In the genomic region with DNA sequence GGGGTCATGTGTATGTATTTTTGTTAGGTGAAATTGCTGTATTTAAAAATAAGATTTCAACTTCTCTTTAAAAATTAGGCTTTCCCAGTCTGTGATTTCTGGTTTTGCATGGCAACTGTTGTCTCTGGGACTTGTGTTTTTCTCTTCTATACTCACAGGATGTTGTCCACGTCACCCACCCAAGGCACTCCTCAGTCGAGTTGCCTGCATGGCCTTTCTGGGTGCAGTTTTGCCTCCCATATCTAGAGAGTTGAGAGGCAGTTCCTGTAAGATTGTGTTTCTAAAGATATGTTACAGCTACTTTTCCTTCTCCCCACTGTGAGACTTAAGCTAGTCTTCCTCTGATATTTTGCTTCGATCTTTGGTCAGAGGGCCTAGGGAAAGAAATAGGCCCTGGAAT, we compare ENCODE assay signal across 18 cellular contexts. TPM values are rescaled to one million over a fixed set of nuclear protein-coding genes. Genes with fewer than 3 reads are reported as not detected.
DNase-seq lines count a peak whose midpoint lies in the region; TF ChIP-seq lines count a peak whose summit lies in the region.
"Had no signal": no experiment of that assay in that cellular context is flagged by ENCODE, and none has a peak within 500 bp of the region (broad histone marks: within the 10 kb centered on the region; RNA-seq: fewer than 3 reads in every experiment).

No MANE protein-coding gene starts in this region.

- peaks cover 50% of the 10 kb centered on the region for H3K4me1 ChIP-seq in left ventricle myocardium inferior
- H3K4me1 ChIP-seq in esophagus muscularis mucosa = peaks cover 18 to 83% (median 68%) of the 10 kb centered on the region in 4 donors
- peaks cover 38% of the 10 kb centered on the region for H3K4me1 ChIP-seq in stomach smooth muscle (ENCODE audit: control insufficient read depth, insufficient read depth, low read length)
- H3K4me1 ChIP-seq in HAP-1 = peaks cover 7% of the 10 kb centered on the region

- in situ Hi-C loops in HAP-1 (cut with MboI; ENCODE audit: low sequenced_read_pairs) = no loop called here

- H3K9me3 ChIP-seq in left ventricle myocardium inferior (replicated peaks) (no peaks in the 10 kb centered on the region), esophagus muscularis mucosa (no peaks in the 10 kb centered on the region), stomach smooth muscle (ENCODE audit: control insufficient read depth in 2 of 2, low read length in 2 of 2) (no peaks in the 10 kb centered on the region), HAP-1 (no peaks in the 10 kb centered on the region)
- H3K9me3 ChIP-seq: SJSA1 had no signal

- no peaks in the 10 kb centered on the region for H3K36me3 ChIP-seq in left ventricle myocardium inferior
- H3K36me3 ChIP-seq in esophagus muscularis mucosa = no peaks in the 10 kb centered on the region
- H3K36me3 ChIP-seq in stomach smooth muscle (ENCODE audit: control insufficient read depth in 2 of 2, insufficient read depth in 2 of 2, low read length in 2 of 2) = no peaks in the 10 kb centered on the region
- no peaks in the 10 kb centered on the region for H3K36me3 ChIP-seq in HAP-1 (replicated peaks)
- H3K36me3 ChIP-seq: SJSA1 had no signal

- TF ChIP-seq CTCF in left ventricle myocardium inferior (IDR thresholded peaks at IDR 0.05; ENCODE audit: borderline replicate concordance) (no peak), esophagus muscularis mucosa (IDR thresholded peaks at IDR 0.05) (no peak)

- intact Hi-C loops in left ventricle myocardium inferior (cut with micrococcal nuclease) = no loop called here
- intact Hi-C loops in cardiac septum (cut with DNase I) = no loop called here
- intact Hi-C loops in esophagus muscularis mucosa (cut with DNase I) = no loop called here

- TF ChIP-seq POLR2A in esophagus muscularis mucosa (IDR thresholded peaks at IDR 0.05; ENCODE audit: low read depth) = no peak

- no peak overlapping the region for H3K9ac ChIP-seq in stomach smooth muscle (ENCODE audit: low read length in 2 of 2)

- H3K4me3 ChIP-seq in left ventricle myocardium inferior (no peak overlapping the region), esophagus muscularis mucosa (no peak overlapping the region), stomach smooth muscle (ENCODE audit: low read length in 2 of 2) (no peak overlapping the region), HAP-1 (no peak overlapping the region)
- H3K4me3 ChIP-seq: SJSA1 had no signal

- no peak for TF ChIP-seq EP300 in esophagus muscularis mucosa (IDR thresholded peaks at IDR 0.05)

- H3K27me3 ChIP-seq in left ventricle myocardium inferior (ENCODE audit: low read depth) (no peaks in the 10 kb centered on the region), esophagus muscularis mucosa (no peaks in the 10 kb centered on the region), stomach smooth muscle (ENCODE audit: control insufficient read depth in 1 of 2, insufficient read depth in 2 of 2, low read length in 2 of 2) (no peaks in the 10 kb centered on the region), HAP-1 (ENCODE audit: low read depth) (no peaks in the 10 kb centered on the region)
- H3K27me3 ChIP-seq: SJSA1 had no signal

- WGBS in esophagus muscularis mucosa = 75% methylated on average over 3 of the region's 3 CpGs

- H3K27ac ChIP-seq in left ventricle myocardium inferior (replicated peaks) (peak overlapping the region; percentile 78), esophagus muscularis mucosa (replicated peaks in 1 of 4) (peak overlapping the region in 3 of 4 donors; percentile 21 to 74 (median 48)), stomach smooth muscle (ENCODE audit: low read length) (peak overlapping the region; percentile 18)
- H3K27ac ChIP-seq: C4-2B, SJSA1 had no signal

- no peak for DNase-seq in left ventricle myocardium inferior
- DNase-seq in cardiac septum (ENCODE audit: low spot score) = no peak
- no peak for DNase-seq in esophagus muscularis mucosa (ENCODE audit: extremely low spot score)
- DNase-seq in medulla oblongata (ENCODE audit: extremely low spot score) = no peak
- no peak for DNase-seq in HAP-1 (ENCODE audit: low spot score in 2 of 2)
- no peak for DNase-seq in NCI-H1694 treated with DMSO at 0.1 percent for 48 hours (lab: John Stamatoyannopoulos, UW)
- DNase-seq: GOT3, MV-4-11, NCI-H1105 treated with DMSO at 0.1 percent for 48 hours, NCI-H2081 treated with DMSO at 0.1 percent for 48 hours, NCI-H2171 treated with DMSO at 0.1 percent for 48 hours, NCI-H524 treated with DMSO at 0.1 percent for 48 hours, OCI-M1 had no signal

RNA-seq across cellular contexts. Expression of gene ASPN, which starts 2.3 kb away (rescaled TPM):
- total RNA-seq in left ventricle myocardium inferior = 17.5 TPM
- total RNA-seq in cardiac septum = 30.3 TPM
- total RNA-seq in esophagus muscularis mucosa = 10 to 100 TPM in 3 of 4 donors, 1 to 10 TPM in 1; 9.1 to 21.6 (median 14.5) TPM
- total RNA-seq: Daoy, HT1080, SJSA1 had no signal

RNA-seq across cellular contexts. Expression of gene ECM2, which starts 51.2 kb away (rescaled TPM):
- total RNA-seq in left ventricle myocardium inferior = 7.2 TPM
- 8.0 TPM for total RNA-seq in cardiac septum
- 10 to 100 TPM in 2 of 4 donors, 1 to 10 TPM in 2; 8.1 to 11.7 (median 9.8) TPM for total RNA-seq in esophagus muscularis mucosa

Comparison
In these comparisons a context has a peak if more than half of its experiments do, and no peak if none do; other contexts are left out.
1. H3K27ac ChIP-seq: peak in every context shown above with its lines; median percentile 78 in left ventricle myocardium inferior; 48 in esophagus muscularis mucosa; 18 in stomach smooth muscle.